1 cellular context compared by ENCODE assay signal in the genomic region with DNA sequence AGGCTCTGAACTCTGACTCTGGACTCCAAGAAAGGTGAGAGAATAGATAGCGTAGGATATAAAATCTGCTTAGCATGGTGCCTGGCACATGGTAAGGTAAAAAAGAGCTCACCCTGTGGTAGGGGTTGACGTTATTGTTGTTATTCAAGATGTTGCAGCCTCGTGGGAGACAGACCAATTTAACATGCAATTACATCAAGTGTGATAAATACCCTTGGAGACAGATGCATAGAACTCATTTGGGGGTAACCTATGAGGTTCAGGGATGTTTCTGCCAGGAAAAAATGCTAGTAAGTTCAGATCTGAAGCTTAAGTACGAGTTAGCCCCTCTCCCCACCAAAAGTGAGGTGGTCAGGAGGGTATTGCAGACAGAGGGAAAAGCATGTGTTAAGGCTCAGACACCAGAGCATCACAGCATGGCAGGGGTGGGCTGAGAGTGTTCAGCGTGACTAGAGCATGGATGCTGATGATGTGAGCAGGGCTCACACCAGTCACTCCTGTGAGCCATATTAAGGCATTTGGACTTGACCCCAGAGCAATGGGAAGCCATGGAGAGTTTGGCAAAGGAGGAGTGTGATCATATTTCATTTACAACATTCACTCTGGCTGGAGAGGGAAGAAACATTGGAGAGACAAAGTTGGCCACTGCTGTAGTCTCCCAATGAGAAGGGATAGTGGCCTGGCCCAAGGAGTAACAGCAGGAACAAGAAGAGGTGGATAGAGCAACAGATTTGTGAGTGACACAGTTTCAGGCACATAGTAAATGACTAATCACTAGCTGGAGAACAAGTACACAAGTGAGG.
TF ChIP-seq lines count a peak whose summit lies in the region.

No MANE protein-coding gene starts in this region.

TF ChIP-seq in H1, 55 proteins besides CTCF, POLR2A, EP300 and RAD21 (continued from another document):
- TF ChIP-seq SAP30 (IDR thresholded peaks at IDR 0.05; ENCODE audit: insufficient read depth, insufficient replicate concordance, low read length) = no peak
- no peak for TF ChIP-seq BRCA1 (IDR thresholded peaks at IDR 0.05; ENCODE audit: low read depth, low read length)
- TF ChIP-seq TBP (IDR thresholded peaks at IDR 0.05; ENCODE audit: low read depth, low read length) = no peak
- TF ChIP-seq POLR2AphosphoS5 (IDR thresholded peaks at IDR 0.05; ENCODE audit: low read depth, low read length) = no peak
- TF ChIP-seq ATF3 (IDR thresholded peaks at IDR 0.05; ENCODE audit: insufficient read depth, low read depth, low read length) = no peak
- no peak for TF ChIP-seq YY1 (IDR thresholded peaks at IDR 0.05; ENCODE audit: low read depth, low read length)
- TF ChIP-seq CBX8 (IDR thresholded peaks at IDR 0.05; ENCODE audit: borderline replicate concordance, low read depth, low read length) = no peak
- TF ChIP-seq HDAC6 (IDR thresholded peaks at IDR 0.05; ENCODE audit: low read depth, low read length) = no peak
- no peak for TF ChIP-seq KDM1A (IDR thresholded peaks at IDR 0.05; ENCODE audit: borderline replicate concordance, low read length)
